Comparison of ENCODE assay signal across 8 cellular contexts in the genomic region with DNA sequence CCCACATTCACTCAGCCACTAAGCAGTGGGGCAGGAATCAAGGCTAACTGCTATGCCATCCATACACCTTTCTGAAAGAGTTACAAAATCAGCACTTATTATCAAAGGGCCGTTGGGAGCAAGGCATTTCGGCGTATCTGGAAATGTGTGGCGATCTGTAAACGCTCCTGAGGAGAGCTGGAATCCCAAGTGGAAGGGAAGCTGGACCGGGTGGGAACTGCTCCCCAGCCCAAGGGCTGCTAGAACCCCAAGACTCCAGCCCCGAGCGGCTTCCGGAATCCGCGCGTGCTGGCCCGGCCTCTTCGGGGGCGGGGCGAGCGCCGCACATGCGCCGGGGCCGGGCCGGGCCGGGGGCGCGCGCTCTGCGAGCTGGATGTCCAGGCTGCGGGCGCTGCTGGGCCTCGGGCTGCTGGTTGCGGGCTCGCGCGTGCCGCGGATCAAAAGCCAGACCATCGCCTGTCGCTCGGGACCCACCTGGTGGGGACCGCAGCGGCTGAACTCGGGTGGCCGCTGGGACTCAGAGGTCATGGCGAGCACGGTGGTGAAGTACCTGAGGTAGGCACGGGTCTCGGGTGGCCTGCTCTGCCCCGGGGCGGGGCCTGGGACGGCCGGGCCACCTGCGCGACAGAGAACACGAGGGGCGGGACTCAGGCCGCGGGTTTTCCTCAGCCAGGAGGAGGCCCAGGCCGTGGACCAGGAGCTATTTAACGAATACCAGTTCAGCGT. TPM values are rescaled to one million over a fixed set of nuclear protein-coding genes. Genes with fewer than 3 reads are reported as not detected.
A peak's percentile ranks its signal among the peaks of the same experiment; 100 is the strongest.
DNase-seq lines count a peak whose midpoint lies in the region; ATAC-seq and TF ChIP-seq lines count a peak whose summit lies in the region.

A gene (plus strand): TSS at position 345 of the 726 bp plus-strand sequence. CDS start 29 bp downstream, at position 374.

- H3K4me3 Mint-ChIP-seq in CD14-positive monocyte (peak within 1 kb of the TSS; percentile 82 to 93), endodermal cell (peak within 1 kb of the TSS; percentile 75)
- peak within 1 kb of the TSS; percentile 83 for H3K4me3 Mint-ChIP-seq in activated CD8-positive, alpha-beta memory T cell treated with anti-CD3 and anti-CD28 coated beads, Interleukin-2, amount 10 ng/mL, durations not matched to agents 7 days and 5 days

- H3K36me3 Mint-ChIP-seq in CD14-positive monocyte: peaks cover 26 to 28% of the 10 kb centered on the region in 2 donors
- H3K36me3 Mint-ChIP-seq in activated CD8-positive, alpha-beta memory T cell treated with anti-CD3 and anti-CD28 coated beads, Interleukin-2, amount 10 ng/mL, durations not matched to agents 7 days and 5 days: peaks cover 12% of the 10 kb centered on the region
- peaks cover 22% of the 10 kb centered on the region for H3K36me3 Mint-ChIP-seq in endodermal cell (ENCODE audit: low read depth)

- DNase-seq in CD14-positive monocyte (ENCODE audit: low spot score) (peak; percentile 57), NCI-H82 treated with DMSO at 0.1 percent for 48 hours (lab: John Stamatoyannopoulos, UW; ENCODE audit: unreplicated experiment) (peak; percentile 29), endodermal cell (peak; percentile 92), mesenteric fat pad (ENCODE audit: low spot score) (peak; percentile 93)
- DNase-seq in activated CD8-positive, alpha-beta memory T cell treated with anti-CD3 and anti-CD28 coated beads, Interleukin-2, amount 10 ng/mL, durations not matched to agents 7 days and 5 days: peak; percentile 77
- peak; percentile 49 to 56 for DNase-seq in stimulated activated CD8-positive, alpha-beta memory T cell treated with anti-CD3 and anti-CD28 coated beads, Interleukin-15, amount 100 ng/mL, for 48 hours (ENCODE audit: low read depth in 2 of 2)

- H3K4me1 Mint-ChIP-seq in CD14-positive monocyte (peaks cover 17% of the 10 kb centered on the region), endodermal cell (peaks cover 5% of the 10 kb centered on the region)
- peaks cover 28% of the 10 kb centered on the region for H3K4me1 Mint-ChIP-seq in activated CD8-positive, alpha-beta memory T cell treated with anti-CD3 and anti-CD28 coated beads, Interleukin-2, amount 10 ng/mL, durations not matched to agents 7 days and 5 days

- peak within 1 kb of the TSS; percentile 58 for H3K9ac ChIP-seq in endodermal cell (ENCODE audit: extremely low read depth, low read length, poor library complexity, severe bottlenecking)

- peak; percentile 82 for ATAC-seq in GM19324 (IDR thresholded peaks at IDR 0.05; ENCODE audit: low FRiP score, unreplicated experiment)
- ATAC-seq in HG03460 (IDR thresholded peaks at IDR 0.05; ENCODE audit: unreplicated experiment): peak; percentile 85
- ATAC-seq in activated CD8-positive, alpha-beta memory T cell treated with anti-CD3 and anti-CD28 coated beads, Interleukin-2, amount 10 ng/mL, durations not matched to agents 7 days and 5 days: peak; percentile 98

- H3K27ac Mint-ChIP-seq in CD14-positive monocyte (peak within 1 kb of the TSS; percentile 75 to 93 (median 91)), endodermal cell (peak within 1 kb of the TSS; percentile 92)
- peak within 1 kb of the TSS; percentile 88 for H3K27ac Mint-ChIP-seq in activated CD8-positive, alpha-beta memory T cell treated with anti-CD3 and anti-CD28 coated beads, Interleukin-2, amount 10 ng/mL, durations not matched to agents 7 days and 5 days

- peak within 1 kb of the TSS; percentile 86 for H3K4me3 ChIP-seq in endodermal cell (ENCODE audit: low read length)

- no peak within 1 kb of the TSS for H3K27ac ChIP-seq in endodermal cell (ENCODE audit: low read depth, low read length)

- intact Hi-C loops in CD14-positive monocyte (cut with micrococcal nuclease): loop anchor here in 1 of 2 donors (1.0 kb wide), 1 partner anchor 9 kb away; no protein-coding TSS in a partner anchor

- 0 to 1% methylated on average over 26 to 60 of the region's 60 CpGs for WGBS in endodermal cell (ENCODE audit: insufficient coverage in 1 of 2, insufficient read length in 1 of 2), 2 experiments

- no peaks in the 10 kb centered on the region for H3K4me1 ChIP-seq in endodermal cell (ENCODE audit: control insufficient read depth, insufficient read depth, low read length)

- peaks cover 26% of the 10 kb centered on the region for H3K36me3 ChIP-seq in endodermal cell (ENCODE audit: control insufficient read depth, insufficient read depth, low read length)

- TF ChIP-seq CTCF in CD14-positive monocyte (IDR thresholded peaks at IDR 0.05) (no peak), endodermal cell (conservative IDR thresholded peaks at IDR 0.05) (no peak)

- CTCF ChIA-PET in activated CD8-positive, alpha-beta memory T cell treated with anti-CD3 and anti-CD28 coated beads, Interleukin-2, amount 10 ng/mL, durations not matched to agents 7 days and 5 days (lab: Charles Lee): interaction anchor here (0.8 to 4.2 kb wide), 21 partner anchors 9 to 206 kb away, joined by 3 to 24 read pairs (median 4); a partner anchor contains a TSS

- H3K9me3 Mint-ChIP-seq in CD14-positive monocyte (no peaks in the 10 kb centered on the region), endodermal cell (no peaks in the 10 kb centered on the region)
- H3K9me3 Mint-ChIP-seq in activated CD8-positive, alpha-beta memory T cell treated with anti-CD3 and anti-CD28 coated beads, Interleukin-2, amount 10 ng/mL, durations not matched to agents 7 days and 5 days (ENCODE audit: low read depth): no peaks in the 10 kb centered on the region

- H3K27me3 Mint-ChIP-seq in CD14-positive monocyte (ENCODE audit: low read depth in 3 of 3) (peaks cover 0 to 2% (median 0%) of the 10 kb centered on the region in 3 donors), endodermal cell (ENCODE audit: insufficient read depth) (peaks cover 1% of the 10 kb centered on the region)
- no peaks in the 10 kb centered on the region for H3K27me3 Mint-ChIP-seq in activated CD8-positive, alpha-beta memory T cell treated with anti-CD3 and anti-CD28 coated beads, Interleukin-2, amount 10 ng/mL, durations not matched to agents 7 days and 5 days

- no peaks in the 10 kb centered on the region for H3K9me3 ChIP-seq in endodermal cell (ENCODE audit: control insufficient read depth, low read length)

- H3K27me3 ChIP-seq in endodermal cell (ENCODE audit: control insufficient read depth, insufficient read depth, low read length, poor library complexity, severe bottlenecking): no peaks in the 10 kb centered on the region

RNA-seq across cellular contexts. Expression of the gene that starts here (rescaled TPM):
- polyA plus RNA-seq in CD14-positive monocyte: 10 to 100 TPM; 54.9 to 81.7 TPM
- 10 to 100 TPM; 62.7 to 66.6 TPM for total RNA-seq in activated CD8-positive, alpha-beta memory T cell treated with anti-CD3 and anti-CD28 coated beads, Interleukin-2, amount 10 ng/mL, durations not matched to agents 7 days and 5 days
- total RNA-seq in endodermal cell (100 to 1,000 TPM in 1 of 2 donors, 10 to 100 TPM in 1; 96.0 to 129 TPM), mesenteric fat pad (55.1 TPM)
- polyA plus RNA-seq in endodermal cell (2013, experiment 1 of 2): 72.2 TPM
- polyA plus RNA-seq in endodermal cell (2013, experiment 2 of 2): 60.4 TPM

Comparison
In these comparisons a context has a peak if more than half of its experiments do, and no peak if none do; other contexts are left out.
1. DNase-seq: peak in every context shown above with its lines; median percentile 93 in mesenteric fat pad; 92 in endodermal cell; 77 in activated CD8-positive, alpha-beta memory T cell treated with anti-CD3 and anti-CD28 coated beads, Interleukin-2, amount 10 ng/mL, durations not matched to agents 7 days and 5 days; 57 in CD14-positive monocyte; 52 in stimulated activated CD8-positive, alpha-beta memory T cell treated with anti-CD3 and anti-CD28 coated beads, Interleukin-15, amount 100 ng/mL, for 48 hours; 29 in NCI-H82 treated with DMSO at 0.1 percent for 48 hours.